9 cellular contexts compared by ENCODE assay signal in the genomic region with DNA sequence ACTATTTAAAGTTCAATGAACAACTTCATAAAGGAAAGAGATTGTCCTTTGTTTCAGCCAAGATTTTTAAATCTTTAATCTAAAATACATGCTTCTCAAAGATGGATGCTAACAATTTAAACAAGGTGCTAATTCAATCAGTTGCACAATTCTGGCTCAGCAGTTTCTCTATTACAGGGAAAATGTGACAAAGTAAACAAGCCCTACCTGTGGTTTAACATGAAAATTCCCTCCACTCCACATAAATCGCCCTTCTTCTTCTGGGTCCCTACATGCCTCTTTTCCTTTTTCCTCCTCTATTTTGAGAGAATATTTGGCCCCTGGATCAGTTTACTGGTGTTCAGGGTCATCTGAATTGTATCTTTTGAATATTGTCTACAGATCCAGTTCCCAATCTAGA.
DNase-seq lines count a peak whose midpoint lies in the region; ATAC-seq and TF ChIP-seq lines count a peak whose summit lies in the region.
"Had no signal": no experiment of that assay in that cellular context is flagged by ENCODE, and none has a peak within 500 bp of the region (broad histone marks: within the 10 kb centered on the region; RNA-seq: fewer than 3 reads in every experiment).

No MANE protein-coding gene starts in this region.

- H3K36me3 Mint-ChIP-seq in progenitor cell of endocrine pancreas (ENCODE audit: insufficient read depth): peaks cover 4% of the 10 kb centered on the region
- H3K36me3 Mint-ChIP-seq in activated T-helper 2 cell treated with anti-CD3 and anti-CD28 coated beads, Interferon-gamma antibody, Interleukin-2, Interleukin-4, amounts not matched to agents 10 μg/mL and 5 μg/mL and 100 μg/mL, durations not matched to agents 14 hours and 24 hours and 36 hours (ENCODE audit: low read depth): peaks cover 8% of the 10 kb centered on the region

- intact Hi-C loops in PC-3 (cut with micrococcal nuclease) (loop anchor here (2.0 kb wide), 1 partner anchor 73 kb away; no protein-coding TSS in a partner anchor), A673 (cut with micrococcal nuclease; ENCODE audit: unreplicated experiment) (no loop called here)
- intact Hi-C loops in activated T-helper 2 cell treated with anti-CD3 and anti-CD28 coated beads, Interferon-gamma antibody, Interleukin-2, Interleukin-4, amounts not matched to agents 10 μg/mL and 5 μg/mL and 100 μg/mL, durations not matched to agents 14 hours and 24 hours and 36 hours (cut with micrococcal nuclease): no loop called here

- H3K36me3 ChIP-seq in PC-3 (ENCODE audit: low read depth, low read length) (no peaks in the 10 kb centered on the region), A673 (ENCODE audit: insufficient read depth, low read length, poor library complexity, severe bottlenecking) (no peaks in the 10 kb centered on the region)

- H3K4me3 ChIP-seq in PC-3 (ENCODE audit: low read length) (peak overlapping the region; percentile 53), A673 (ENCODE audit: low read depth, low read length, poor library complexity, severe bottlenecking) (no peak overlapping the region)

- no peaks in the 10 kb centered on the region for H3K27me3 ChIP-seq in PC-3 (ENCODE audit: low read length)
- H3K27me3 ChIP-seq in A673 (replicated peaks; ENCODE audit: insufficient read depth, low read depth, low read length, poor library complexity): no peaks in the 10 kb centered on the region

- H3K4me2 ChIP-seq in PC-3 (ENCODE audit: low read length): peak overlapping the region; percentile 82

- H3K9me3 Mint-ChIP-seq in progenitor cell of endocrine pancreas (ENCODE audit: low read depth): peaks cover 3% of the 10 kb centered on the region
- no peaks in the 10 kb centered on the region for H3K9me3 Mint-ChIP-seq in activated T-helper 2 cell treated with anti-CD3 and anti-CD28 coated beads, Interferon-gamma antibody, Interleukin-2, Interleukin-4, amounts not matched to agents 10 μg/mL and 5 μg/mL and 100 μg/mL, durations not matched to agents 14 hours and 24 hours and 36 hours

- no peaks in the 10 kb centered on the region for H3F3A ChIP-seq in PC-3 (ENCODE audit: low read length, unreplicated experiment)

- peaks cover 62% of the 10 kb centered on the region for H3K79me2 ChIP-seq in PC-3 (ENCODE audit: low read length)

- TF ChIP-seq CTCF in PC-3 (conservative IDR thresholded peaks at IDR 0.05; ENCODE audit: low read depth, low read length) (no peak), progenitor cell of endocrine pancreas (IDR thresholded peaks at IDR 0.05; ENCODE audit: unreplicated experiment) (no peak), A673 (conservative IDR thresholded peaks at IDR 0.05; ENCODE audit: low read depth, low read length) (no peak)

- peaks cover 17% of the 10 kb centered on the region for H3K4me1 Mint-ChIP-seq in progenitor cell of endocrine pancreas (ENCODE audit: low read depth)
- H3K4me1 Mint-ChIP-seq in activated T-helper 2 cell treated with anti-CD3 and anti-CD28 coated beads, Interferon-gamma antibody, Interleukin-2, Interleukin-4, amounts not matched to agents 10 μg/mL and 5 μg/mL and 100 μg/mL, durations not matched to agents 14 hours and 24 hours and 36 hours (ENCODE audit: low read depth): peaks cover 31% of the 10 kb centered on the region

- peak overlapping the region; percentile 89 for H3K27ac ChIP-seq in PC-3 (ENCODE audit: low read length)
- peak overlapping the region; percentile 98 for H3K27ac ChIP-seq in epithelial cell of prostate
- H3K27ac ChIP-seq in A673 (ENCODE audit: low read depth, low read length, poor library complexity, severe bottlenecking): no peak overlapping the region
- H3K27ac ChIP-seq: VCaP had no signal

- no peak overlapping the region for H3K4me3 Mint-ChIP-seq in progenitor cell of endocrine pancreas (ENCODE audit: low read depth)
- H3K4me3 Mint-ChIP-seq in activated T-helper 2 cell treated with anti-CD3 and anti-CD28 coated beads, Interferon-gamma antibody, Interleukin-2, Interleukin-4, amounts not matched to agents 10 μg/mL and 5 μg/mL and 100 μg/mL, durations not matched to agents 14 hours and 24 hours and 36 hours (ENCODE audit: low read depth): no peak overlapping the region

- peak overlapping the region; percentile 60 for H3K27ac Mint-ChIP-seq in progenitor cell of endocrine pancreas
- no peak overlapping the region for H3K27ac Mint-ChIP-seq in activated T-helper 2 cell treated with anti-CD3 and anti-CD28 coated beads, Interferon-gamma antibody, Interleukin-2, Interleukin-4, amounts not matched to agents 10 μg/mL and 5 μg/mL and 100 μg/mL, durations not matched to agents 14 hours and 24 hours and 36 hours

- H3K9me3 ChIP-seq in PC-3 (ENCODE audit: low read length) (no peaks in the 10 kb centered on the region), A673 (ENCODE audit: low read depth, low read length, poor library complexity, severe bottlenecking) (no peaks in the 10 kb centered on the region)

- H3K9me2 ChIP-seq in PC-3 (replicated peaks; ENCODE audit: low read length): no peaks in the 10 kb centered on the region

- no peaks in the 10 kb centered on the region for H3K27me3 Mint-ChIP-seq in progenitor cell of endocrine pancreas
- no peaks in the 10 kb centered on the region for H3K27me3 Mint-ChIP-seq in activated T-helper 2 cell treated with anti-CD3 and anti-CD28 coated beads, Interferon-gamma antibody, Interleukin-2, Interleukin-4, amounts not matched to agents 10 μg/mL and 5 μg/mL and 100 μg/mL, durations not matched to agents 14 hours and 24 hours and 36 hours (ENCODE audit: low read depth)

- CTCF ChIA-PET in PC-3 (lab: Charles Lee) (interaction anchor here (0.6 kb wide), 1 partner anchor 103 kb away, joined by 3 read pairs; no protein-coding TSS in a partner anchor), A673 (lab: Charles Lee) (no interaction called here)

- no peaks in the 10 kb centered on the region for H4K20me1 ChIP-seq in PC-3 (ENCODE audit: low read length)

- DNase-seq in H4 (ENCODE audit: low spot score) (peak; percentile 56), PC-3 (peak; percentile 35), epithelial cell of prostate (ENCODE audit: low read depth, low spot score) (peak; percentile 14), progenitor cell of endocrine pancreas (ENCODE audit: low spot score, unreplicated experiment) (no peak), A673 (ENCODE audit: low spot score) (no peak), NCI-H2107 (lab: John Stamatoyannopoulos, UW) (no peak)
- DNase-seq in activated T-helper 2 cell treated with anti-CD3 and anti-CD28 coated beads, Interferon-gamma antibody, Interleukin-2, Interleukin-4, amounts not matched to agents 10 μg/mL and 5 μg/mL and 100 μg/mL, durations not matched to agents 14 hours and 24 hours and 36 hours (ENCODE audit: low spot score): no peak
- DNase-seq: NCI-H345 had no signal

- POLR2A ChIA-PET in PC-3 (lab: Charles Lee; ENCODE audit: unreplicated experiment) (no interaction called here), A673 (lab: Charles Lee; ENCODE audit: low non-redundant PET) (interaction anchor here (0.6 kb wide), 1 partner anchor 84 kb away, joined by 4 read pairs; no protein-coding TSS in a partner anchor)

- H3K4me1 ChIP-seq in PC-3 (ENCODE audit: insufficient read depth, low read length) (peaks cover 37% of the 10 kb centered on the region), A673 (ENCODE audit: insufficient read depth, low read length, poor library complexity, severe bottlenecking) (peaks cover 18% of the 10 kb centered on the region)

- H2AFZ ChIP-seq in PC-3 (ENCODE audit: low read length): no peak overlapping the region

- peak; percentile 23 for ATAC-seq in PC-3

- H3K9ac ChIP-seq in PC-3 (ENCODE audit: low read length): peak overlapping the region; percentile 56

- TSS peak; percentile 56 for BruUV-seq in PC-3 (replicated peaks; lab: Mats Ljungman, UMichigan)
- BruUV-seq in A673 (replicated peaks; lab: Mats Ljungman, UMichigan): no TSS peak

Comparison
In these comparisons a context has a peak if more than half of its experiments do, and no peak if none do; other contexts are left out.
1. DNase-seq: peak in H4 (single experiment), PC-3 (single experiment) and epithelial cell of prostate (single experiment); none in progenitor cell of endocrine pancreas (single experiment), A673 (single experiment), NCI-H2107 (single experiment) and activated T-helper 2 cell treated with anti-CD3 and anti-CD28 coated beads, Interferon-gamma antibody, Interleukin-2, Interleukin-4, amounts not matched to agents 10 μg/mL and 5 μg/mL and 100 μg/mL, durations not matched to agents 14 hours and 24 hours and 36 hours (single experiment).